23 cellular contexts compared by ENCODE assay signal in the genomic region with DNA sequence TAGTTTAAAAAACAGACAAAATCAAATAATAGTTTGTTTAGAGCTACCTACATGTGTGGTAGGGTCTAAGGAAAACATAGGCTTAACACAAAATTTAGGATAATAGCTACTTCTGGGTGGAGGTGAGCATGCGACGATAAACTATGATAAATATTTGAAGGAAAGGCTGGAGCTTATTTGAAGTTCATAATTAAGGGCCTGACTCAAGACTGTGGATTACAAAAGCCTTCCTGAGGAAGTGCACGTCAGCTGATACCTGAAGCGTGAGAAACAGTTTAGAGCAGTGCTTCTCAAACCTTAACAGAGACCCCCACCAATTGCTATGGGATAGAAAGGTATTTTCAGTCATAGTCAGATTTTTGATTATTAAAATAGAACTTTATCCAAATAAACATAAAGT. TPM values are rescaled to one million over a fixed set of nuclear protein-coding genes. Genes with fewer than 3 reads are reported as not detected.
DNase-seq lines count a peak whose midpoint lies in the region; ATAC-seq lines count a peak whose summit lies in the region.
"Had no signal": no experiment of that assay in that cellular context is flagged by ENCODE, and none has a peak within 500 bp of the region (broad histone marks: within the 10 kb centered on the region; RNA-seq: fewer than 3 reads in every experiment).

No MANE protein-coding gene starts in this region.

- no peak for ATAC-seq in naive thymus-derived CD4-positive, alpha-beta T cell
- ATAC-seq in effector memory CD8-positive, alpha-beta T cell (replicated peaks) = no peak
- ATAC-seq: right cardiac atrium, SK-N-SH treated with all-trans-retinoic acid at 6 μM for 48 hours had no signal

- CTCF ChIA-PET in naive thymus-derived CD4-positive, alpha-beta T cell (lab: Charles Lee) = interaction anchor here (0.6 to 1.2 kb wide), 2 partner anchors 34 to 222 kb away, joined by 3 to 4 read pairs; no protein-coding TSS in a partner anchor

- H3K4me1 ChIP-seq in naive thymus-derived CD4-positive, alpha-beta T cell (ENCODE audit: control insufficient read depth in 2 of 2, insufficient read depth in 2 of 2, low read length in 2 of 2) = peaks cover 0 to 14% of the 10 kb centered on the region in 2 donors
- H3K4me1 ChIP-seq: Caco-2, neural progenitor cell had no signal

- H3K4me3 Mint-ChIP-seq in activated T-cell treated with anti-CD3 and anti-CD28 coated beads, Interleukin-2, amount 50 U/mL, for 24 hours = no peak overlapping the region
- peak overlapping the region in 6 of 10 donors; percentile 27 to 64 (median 43) for H3K4me3 Mint-ChIP-seq in naive thymus-derived CD4-positive, alpha-beta T cell
- no peak overlapping the region for H3K4me3 Mint-ChIP-seq in effector memory CD8-positive, alpha-beta T cell
- H3K4me3 Mint-ChIP-seq: activated CD4-positive, alpha-beta T cell treated with anti-CD3 and anti-CD28 coated beads, Interleukin-2, amount 10 ng/mL, durations not matched to agents 7 days and 5 days; H9; neural progenitor cell; T-helper 2 cell treated with Interferon-gamma antibody and Interleukin-4, amounts not matched to agents 5 μg/mL and 100 μg/mL, for 36 hours had no signal

- intact Hi-C loops in naive thymus-derived CD4-positive, alpha-beta T cell (cut with micrococcal nuclease) = loop anchor here in 1 of 2 donors (2.0 kb wide), 2 partner anchors 20 to 34 kb away; a partner anchor contains a TSS

- no peak for DNase-seq in activated T-cell treated with anti-CD3 and anti-CD28 coated beads, Interleukin-2, amount 50 U/mL, for 24 hours
- DNase-seq in activated T-cell treated with anti-CD3 and anti-CD28 coated beads for 4 hours = no peak
- DNase-seq in Daoy (ENCODE audit: low read depth) = peak; percentile 46
- peak; percentile 16 for DNase-seq in cerebellar cortex (ENCODE audit: low spot score)
- no peak for DNase-seq in naive thymus-derived CD4-positive, alpha-beta T cell
- DNase-seq in effector memory CD8-positive, alpha-beta T cell = no peak
- DNase-seq in NCI-H510A treated with DMSO at 0.1 percent for 48 hours (lab: John Stamatoyannopoulos, UW) = no peak
- DNase-seq in cortex of kidney (lab: John Stamatoyannopoulos, UW) = no peak
- DNase-seq: activated CD4-positive, alpha-beta T cell treated with anti-CD3 and anti-CD28 coated beads, Interleukin-2, amount 10 ng/mL, durations not matched to agents 7 days and 5 days; Caco-2; cerebellar nuclear complex; DMS79 treated with DMSO at 0.1 percent for 48 hours; H9; head of caudate nucleus; NCI-H2081 treated with DMSO at 0.1 percent for 48 hours; NCI-H446; right cardiac atrium; spleen had no signal

- H3K4me1 Mint-ChIP-seq in activated T-cell treated with anti-CD3 and anti-CD28 coated beads, Interleukin-2, amount 50 U/mL, for 24 hours (ENCODE audit: low read depth) = peaks cover 47% of the 10 kb centered on the region
- peaks cover 8 to 36% (median 25%) of the 10 kb centered on the region in 7 donors for H3K4me1 Mint-ChIP-seq in naive thymus-derived CD4-positive, alpha-beta T cell
- peaks cover 0 to 2% of the 10 kb centered on the region in 2 donors for H3K4me1 Mint-ChIP-seq in effector memory CD8-positive, alpha-beta T cell (ENCODE audit: low read depth in 2 of 2)
- H3K4me1 Mint-ChIP-seq: H9, neural progenitor cell had no signal

- H3K27ac ChIP-seq in naive thymus-derived CD4-positive, alpha-beta T cell (ENCODE audit: low read depth, low read length) = no peak overlapping the region
- H3K27ac ChIP-seq: neural progenitor cell, VCaP had no signal

- no peaks in the 10 kb centered on the region for H3K36me3 ChIP-seq in naive thymus-derived CD4-positive, alpha-beta T cell (ENCODE audit: control insufficient read depth in 2 of 3, insufficient read depth in 3 of 3, low read length in 3 of 3)
- H3K36me3 ChIP-seq: neural progenitor cell, spleen had no signal

- no peaks in the 10 kb centered on the region for H3K36me3 Mint-ChIP-seq in activated T-cell treated with anti-CD3 and anti-CD28 coated beads, Interleukin-2, amount 50 U/mL, for 24 hours (ENCODE audit: low read depth)
- H3K36me3 Mint-ChIP-seq in naive thymus-derived CD4-positive, alpha-beta T cell = no peaks in the 10 kb centered on the region
- H3K36me3 Mint-ChIP-seq in effector memory CD8-positive, alpha-beta T cell (ENCODE audit: insufficient read depth) = no peaks in the 10 kb centered on the region
- H3K36me3 Mint-ChIP-seq: neural progenitor cell had no signal

- H3K9me3 ChIP-seq in naive thymus-derived CD4-positive, alpha-beta T cell (ENCODE audit: control insufficient read depth in 2 of 3, low read length in 3 of 3) = no peaks in the 10 kb centered on the region
- H3K9me3 ChIP-seq: Caco-2, spleen had no signal

- H3K27me3 ChIP-seq in naive thymus-derived CD4-positive, alpha-beta T cell (ENCODE audit: control insufficient read depth in 2 of 2, insufficient read depth in 2 of 2, low read length in 2 of 2) = no peaks in the 10 kb centered on the region
- H3K27me3 ChIP-seq: spleen had no signal

- H3K9me3 Mint-ChIP-seq in activated T-cell treated with anti-CD3 and anti-CD28 coated beads, Interleukin-2, amount 50 U/mL, for 24 hours = no peaks in the 10 kb centered on the region
- no peaks in the 10 kb centered on the region for H3K9me3 Mint-ChIP-seq in naive thymus-derived CD4-positive, alpha-beta T cell
- H3K9me3 Mint-ChIP-seq in effector memory CD8-positive, alpha-beta T cell = no peaks in the 10 kb centered on the region
- H3K9me3 Mint-ChIP-seq: activated CD4-positive, alpha-beta T cell treated with anti-CD3 and anti-CD28 coated beads, Interleukin-2, amount 10 ng/mL, durations not matched to agents 7 days and 5 days; activated T-helper 2 cell treated with anti-CD3 and anti-CD28 coated beads, Interferon-gamma antibody, Interleukin-2, Interleukin-4, amounts not matched to agents 10 μg/mL and 5 μg/mL and 100 μg/mL, durations not matched to agents 14 hours and 24 hours and 36 hours; H9; neural progenitor cell; T-helper 2 cell treated with Interferon-gamma antibody and Interleukin-4, amounts not matched to agents 5 μg/mL and 100 μg/mL, for 36 hours had no signal

- no peaks in the 10 kb centered on the region for H3K27me3 Mint-ChIP-seq in activated T-cell treated with anti-CD3 and anti-CD28 coated beads, Interleukin-2, amount 50 U/mL, for 24 hours
- peaks cover 0 to 10% (median 4%) of the 10 kb centered on the region in 5 donors for H3K27me3 Mint-ChIP-seq in naive thymus-derived CD4-positive, alpha-beta T cell
- H3K27me3 Mint-ChIP-seq in effector memory CD8-positive, alpha-beta T cell = peaks cover 6 to 17% of the 10 kb centered on the region in 2 donors
- H3K27me3 Mint-ChIP-seq: activated CD4-positive, alpha-beta T cell treated with anti-CD3 and anti-CD28 coated beads, Interleukin-2, amount 10 ng/mL, durations not matched to agents 7 days and 5 days had no signal

- H3K27ac Mint-ChIP-seq in activated T-cell treated with anti-CD3 and anti-CD28 coated beads, Interleukin-2, amount 50 U/mL, for 24 hours = peak overlapping the region; percentile 16
- peak overlapping the region in 3 of 9 donors; percentile 15 to 53 (median 16) for H3K27ac Mint-ChIP-seq in naive thymus-derived CD4-positive, alpha-beta T cell
- H3K27ac Mint-ChIP-seq in effector memory CD8-positive, alpha-beta T cell = no peak overlapping the region
- H3K27ac Mint-ChIP-seq: activated CD4-positive, alpha-beta T cell treated with anti-CD3 and anti-CD28 coated beads, Interleukin-2, amount 10 ng/mL, durations not matched to agents 7 days and 5 days; activated T-helper 2 cell treated with anti-CD3 and anti-CD28 coated beads, Interferon-gamma antibody, Interleukin-2, Interleukin-4, amounts not matched to agents 10 μg/mL and 5 μg/mL and 100 μg/mL, durations not matched to agents 14 hours and 24 hours and 36 hours; H9; neural progenitor cell; T-helper 2 cell treated with Interferon-gamma antibody and Interleukin-4, amounts not matched to agents 5 μg/mL and 100 μg/mL, for 36 hours had no signal

- POLR2A ChIA-PET in naive thymus-derived CD4-positive, alpha-beta T cell (lab: Charles Lee) = interaction anchor here (0.6 kb wide), 1 partner anchor 567 kb away, joined by 3 read pairs; no protein-coding TSS in a partner anchor

- H3K4me3 ChIP-seq in naive thymus-derived CD4-positive, alpha-beta T cell (ENCODE audit: low read length) = no peak overlapping the region
- H3K4me3 ChIP-seq: neural progenitor cell, spleen had no signal

RNA-seq across cellular contexts. Expression of a gene that starts 20.4 kb away (rescaled TPM):
- 59.3 and 86.7 TPM in 2 replicates for total RNA-seq in Daoy (2014; rRNA removed; shearing (Covaris generic))
- 10 to 100 TPM; 18.2 to 30.9 (median 30.2) TPM for total RNA-seq in naive thymus-derived CD4-positive, alpha-beta T cell
- 10 to 100 TPM; 57.1 to 62.2 TPM for polyA plus RNA-seq in naive thymus-derived CD4-positive, alpha-beta T cell

RNA-seq across cellular contexts. Expression of a gene that starts 33.3 kb away (rescaled TPM):
- total RNA-seq in Daoy (2014; rRNA removed; shearing (Covaris generic)) = 31.4 and 40.6 TPM in 2 replicates
- total RNA-seq in naive thymus-derived CD4-positive, alpha-beta T cell = 100 to 1,000 TPM in 1 of 5 experiments, 10 to 100 TPM in 4; 51.8 to 142 (median 70.6) TPM
- 10 to 100 TPM; 10.8 to 12.6 TPM for polyA plus RNA-seq in naive thymus-derived CD4-positive, alpha-beta T cell

Comparison
In these comparisons a context has a peak if more than half of its experiments do, and no peak if none do; other contexts are left out.
1. DNase-seq: peak in Daoy (single experiment) and cerebellar cortex (single experiment); none in activated T-cell treated with anti-CD3 and anti-CD28 coated beads, Interleukin-2, amount 50 U/mL, for 24 hours (single experiment), activated T-cell treated with anti-CD3 and anti-CD28 coated beads for 4 hours (single experiment), naive thymus-derived CD4-positive, alpha-beta T cell (0 of 9), effector memory CD8-positive, alpha-beta T cell (0 of 3), NCI-H510A treated with DMSO at 0.1 percent for 48 hours (single experiment) and cortex of kidney (single experiment).
2. H3K4me3 Mint-ChIP-seq: peak in naive thymus-derived CD4-positive, alpha-beta T cell (6 of 10); none in activated T-cell treated with anti-CD3 and anti-CD28 coated beads, Interleukin-2, amount 50 U/mL, for 24 hours (single experiment) and effector memory CD8-positive, alpha-beta T cell (0 of 2).